16 cellular contexts compared by ENCODE assay signal in genomic region chr1:47445823-47446567, GRCh38. TPM values are rescaled to one million over a fixed set of nuclear protein-coding genes. Genes with fewer than 3 reads are reported as not detected.
A peak's percentile ranks its signal among the peaks of the same experiment; 100 is the strongest.
DNase-seq lines count a peak whose midpoint lies in the region; ATAC-seq and TF ChIP-seq lines count a peak whose summit lies in the region.
"Had no signal": no experiment of that assay in that cellular context is flagged by ENCODE, and none has a peak within 500 bp of the region (broad histone marks: within the 10 kb centered on the region; RNA-seq: fewer than 3 reads in every experiment).

No MANE protein-coding gene starts in this region.

- no peaks in the 10 kb centered on the region for H3K79me2 ChIP-seq in GM23338 (replicated peaks; ENCODE audit: insufficient read depth)
- no peaks in the 10 kb centered on the region for H3K79me2 ChIP-seq in mammary epithelial cell (ENCODE audit: insufficient read depth, low read length)

- peak overlapping the region; percentile 31 for H3K4me3 Mint-ChIP-seq in CD4-positive, alpha-beta T cell
- H3K4me3 Mint-ChIP-seq in GM23338 = peak overlapping the region; percentile 58
- H3K4me3 Mint-ChIP-seq in nephron = peak overlapping the region; percentile 51 to 76 (median 57)

- H3K27me3 ChIP-seq in CD4-positive, alpha-beta T cell (ENCODE audit: control insufficient read depth, insufficient read depth, low read length) = peaks cover 99% of the 10 kb centered on the region
- H3K27me3 ChIP-seq in GM23338 (ENCODE audit: insufficient read depth) = peaks cover 100% of the 10 kb centered on the region
- H3K27me3 ChIP-seq in colonic mucosa = peaks cover 33% of the 10 kb centered on the region
- peaks cover 42% of the 10 kb centered on the region for H3K27me3 ChIP-seq in mammary epithelial cell (ENCODE audit: insufficient read depth, low read length)

- in situ Hi-C loops in mammary epithelial cell (cut with MboI; ENCODE audit: low sequenced_read_pairs in 2 of 2) = no loop called here

- H3K9ac ChIP-seq in colonic mucosa (ENCODE audit: low read depth in 2 of 2, low read length in 2 of 2) (peak overlapping the region in 1 of 2 donors; percentile 99), mammary epithelial cell (ENCODE audit: insufficient read depth, low read length) (no peak overlapping the region)
- H3K9ac ChIP-seq: KMS-11 had no signal

- dilution Hi-C loops in mammary epithelial cell (cut with HindIII; ENCODE audit: low sequenced_read_pairs) = loop anchor here (5.0 kb wide), 1 partner anchor 271 kb away; no protein-coding TSS in a partner anchor

- ATAC-seq in CD4-positive, alpha-beta T cell (ENCODE audit: poor library complexity) = no peak
- no peak for ATAC-seq in GM23338
- ATAC-seq: Right ventricle myocardium inferior had no signal

- H2AFZ ChIP-seq in GM23338 (no peak overlapping the region), mammary epithelial cell (ENCODE audit: low read depth, low read length) (no peak overlapping the region)

- peaks cover 15% of the 10 kb centered on the region for H3K4me1 Mint-ChIP-seq in CD4-positive, alpha-beta T cell (ENCODE audit: low read depth)
- H3K4me1 Mint-ChIP-seq in GM23338 (peaks cover 45% of the 10 kb centered on the region), nephron (peaks cover 27% of the 10 kb centered on the region)

- H3K36me3 ChIP-seq in GM23338 (ENCODE audit: insufficient read depth) = no peaks in the 10 kb centered on the region
- no peaks in the 10 kb centered on the region for H3K36me3 ChIP-seq in colonic mucosa
- no peaks in the 10 kb centered on the region for H3K36me3 ChIP-seq in mammary epithelial cell (ENCODE audit: insufficient read depth, low read length)

- H3K4me2 ChIP-seq in GM23338 (peak overlapping the region; percentile 76), mammary epithelial cell (ENCODE audit: insufficient read depth, low read depth, low read length) (no peak overlapping the region)
- H3K4me2 ChIP-seq: KMS-11 had no signal

- H3K9me3 Mint-ChIP-seq in CD4-positive, alpha-beta T cell = no peaks in the 10 kb centered on the region
- H3K9me3 Mint-ChIP-seq in GM23338 (no peaks in the 10 kb centered on the region; the same call in 2 of the 3 replicates), nephron (no peaks in the 10 kb centered on the region)

- no peak overlapping the region for H3K27ac ChIP-seq in CD4-positive, alpha-beta T cell (ENCODE audit: low read depth, low read length)
- H3K27ac ChIP-seq in GM23338 (ENCODE audit: low read depth) (no peak overlapping the region), colonic mucosa (no peak overlapping the region), mammary epithelial cell (ENCODE audit: insufficient read depth, low read depth, low read length) (no peak overlapping the region)
- H3K27ac ChIP-seq: HL-60, KMS-11, SK-N-MC had no signal

- H3K9me2 ChIP-seq in GM23338 (ENCODE audit: insufficient read depth) = no peaks in the 10 kb centered on the region

- no peak for DNase-seq in CD4-positive, alpha-beta T cell
- DNase-seq in GM23338 (ENCODE audit: low spot score) (no peak), colonic mucosa (peak; percentile 26), mammary epithelial cell (no peak), middle frontal gyrus (ENCODE audit: extremely low spot score, low spot score) (no peak), COLO668 (lab: John Stamatoyannopoulos, UW; ENCODE audit: unreplicated experiment) (no peak)
- DNase-seq: NCI-H1092, NCI-H446, NCI-H774 had no signal

- no peak for TF ChIP-seq CTCF in CD4-positive, alpha-beta T cell (IDR thresholded peaks at IDR 0.05)
- no peak for TF ChIP-seq CTCF in GM23338 (conservative IDR thresholded peaks at IDR 0.05; ENCODE audit: low read depth in 2 of 2)
- no peak for TF ChIP-seq CTCF in colonic mucosa (IDR thresholded peaks at IDR 0.05)
- TF ChIP-seq CTCF in nephron (IDR thresholded peaks at IDR 0.05; ENCODE audit: unreplicated experiment in 3 of 3) = no peak
- no peak for TF ChIP-seq CTCF in mammary epithelial cell (conservative IDR thresholded peaks at IDR 0.05 in 1 of 2, IDR thresholded peaks at IDR 0.05 in 1 of 2; ENCODE audit: extremely low read depth in 1 of 2, insufficient read depth in 1 of 2, low read depth in 1 of 2, low read length in 2 of 2)

- BruUV-seq in mammary epithelial cell (replicated peaks; lab: Mats Ljungman, UMichigan) = no TSS peak

- POLR2A ChIA-PET in CD4-positive, alpha-beta T cell (lab: Charles Lee) = no interaction called here

- H3K9me3 ChIP-seq in CD4-positive, alpha-beta T cell (ENCODE audit: control insufficient read depth, low read length) = peaks cover 6% of the 10 kb centered on the region
- H3K9me3 ChIP-seq in colonic mucosa (no peaks in the 10 kb centered on the region), mammary epithelial cell (replicated peaks; ENCODE audit: insufficient read depth, low read length) (peaks cover 12% of the 10 kb centered on the region)

- no peak overlapping the region for H3K27ac Mint-ChIP-seq in CD4-positive, alpha-beta T cell
- H3K27ac Mint-ChIP-seq in GM23338 = no peak overlapping the region
- H3K27ac Mint-ChIP-seq in nephron = peak overlapping the region in 1 of 3 experiments; percentile 6

- H3K36me3 Mint-ChIP-seq in CD4-positive, alpha-beta T cell (ENCODE audit: low read depth) = no peaks in the 10 kb centered on the region
- no peaks in the 10 kb centered on the region for H3K36me3 Mint-ChIP-seq in GM23338 (ENCODE audit: low read depth)
- peaks cover 12% of the 10 kb centered on the region for H3K36me3 Mint-ChIP-seq in nephron (ENCODE audit: low read depth)

- H4K20me1 ChIP-seq in GM23338 (replicated peaks; ENCODE audit: insufficient read depth) = peaks cover 31% of the 10 kb centered on the region
- H4K20me1 ChIP-seq in mammary epithelial cell (ENCODE audit: insufficient read depth, low read length) = no peaks in the 10 kb centered on the region

- intact Hi-C loops in CD4-positive, alpha-beta T cell (cut with DNase I, micrococcal nuclease) = no loop called here
- intact Hi-C loops in colonic mucosa (cut with DNase I) (no loop called here), mammary epithelial cell (cut with micrococcal nuclease) (no loop called here)

- H3K4me3 ChIP-seq in GM23338 (peak overlapping the region; percentile 53; the same call in 1 of the 2 replicates), colonic mucosa (no peak overlapping the region), mammary epithelial cell (replicated peaks in 1 of 3; ENCODE audit: insufficient read depth in 1 of 3, low read depth in 2 of 3, low read length in 3 of 3) (no peak overlapping the region)
- H3K4me3 ChIP-seq: SK-N-MC had no signal

- WGBS in mammary epithelial cell (ENCODE audit: low coverage, missing lambda C conversion rate) = 8% methylated on average over 25 of the region's 25 CpGs

- H3K4me1 ChIP-seq in GM23338 (ENCODE audit: insufficient read depth) = peaks cover 51% of the 10 kb centered on the region
- peaks cover 5% of the 10 kb centered on the region for H3K4me1 ChIP-seq in colonic mucosa
- no peaks in the 10 kb centered on the region for H3K4me1 ChIP-seq in mammary epithelial cell (ENCODE audit: insufficient read depth, low read length)

- CTCF ChIA-PET in CD4-positive, alpha-beta T cell (lab: Charles Lee) = no interaction called here
- CTCF ChIA-PET in mammary epithelial cell (lab: Charles Lee; ENCODE audit: low non-redundant PET) = no interaction called here

- H3F3A ChIP-seq in GM23338 (replicated peaks; ENCODE audit: low read depth) = peaks cover 21% of the 10 kb centered on the region

- no peaks in the 10 kb centered on the region for H3K27me3 Mint-ChIP-seq in CD4-positive, alpha-beta T cell
- H3K27me3 Mint-ChIP-seq in GM23338 (ENCODE audit: insufficient read depth, low read depth, poor library complexity) (no peaks in the 10 kb centered on the region), nephron (ENCODE audit: low read depth) (no peaks in the 10 kb centered on the region)

TF ChIP-seq in GM23338, 12 proteins besides CTCF, POLR2A, EP300 and RAD21:
- TF ChIP-seq EZH2 (IDR thresholded peaks at IDR 0.05; ENCODE audit: low read depth, unreplicated experiment) = peak; percentile 86
- TF ChIP-seq ZNF331 (CRISPR knock-in tag; IDR thresholded peaks at IDR 0.05; ENCODE audit: low read depth) = no peak
- TF ChIP-seq EZH2phosphoT487 (IDR thresholded peaks at IDR 0.05; ENCODE audit: unreplicated experiment) = peak; percentile 37
TF ChIP-seq in GM23338: peak in this region for 2.

RNA-seq across cellular contexts. Expression of gene FOXD2, which starts 8.2 kb away (rescaled TPM):
- total RNA-seq in CD4-positive, alpha-beta T cell = under 1 TPM; 0.22 to 0.34 TPM
- total RNA-seq in GM23338 (2014; rRNA removed; shearing (Covaris generic)) = 0.28 TPM in 1 of 2 replicates, not detected in the other
- polyA plus RNA-seq in GM23338 (2016; fragmentation: Nextera tagmentation; extraction: Ambion mirVana) (not detected in 2 replicates), mammary epithelial cell (0.16 TPM)
- total RNA-seq in colonic mucosa (10 to 100 TPM; 22.5 to 25.1 TPM), mammary epithelial cell (1 to 10 TPM in 1 of 2 donors, under 1 TPM in 1; 0.50 to 1.1 TPM)
- not detected for polyA minus RNA-seq in mammary epithelial cell
- polyA plus RNA-seq: AG04450 had no signal

RNA-seq across cellular contexts. Expression of gene FOXE3, which starts 29.9 kb away (rescaled TPM):
- not detected for total RNA-seq in CD4-positive, alpha-beta T cell
- not detected in 2 replicates for total RNA-seq in GM23338 (2014; rRNA removed; shearing (Covaris generic))
- polyA plus RNA-seq in GM23338 (2016; fragmentation: Nextera tagmentation; extraction: Ambion mirVana) (0.17 TPM in 1 of 2 replicates, not detected in the other), mammary epithelial cell (0.03 TPM)
- total RNA-seq in colonic mucosa (under 1 TPM; 0.11 to 0.49 TPM), mammary epithelial cell (not detected)
- polyA minus RNA-seq in mammary epithelial cell = not detected
- total RNA-seq: MCF 10A, Right ventricle myocardium inferior had no signal
- polyA plus RNA-seq: AG04450 had no signal

Comparison
In these comparisons a context has a peak if more than half of its experiments do, and no peak if none do; other contexts are left out.
1. RNA of gene FOXD2, which starts 8.2 kb away (total RNA-seq): 22.5 to 25.1 TPM in colonic mucosa; 0.50 to 1.1 TPM in mammary epithelial cell, 0.22 to 0.34 TPM in CD4-positive, alpha-beta T cell and 0.28 TPM in GM23338; every median in the first group is over 10 times any median in the second.
2. Peak in every context shown above with its lines, with median percentiles within 50 percentile points of each other: H3K4me3 Mint-ChIP-seq.